Comparison of ENCODE assay signal across 20 cellular contexts in genomic region chrX:70554948-70555347, GRCh38.
"Had no signal": no experiment of that assay in that cellular context is flagged by ENCODE, and none has a peak within 500 bp of the region (broad histone marks: within the 10 kb centered on the region; RNA-seq: fewer than 3 reads in every experiment).

No MANE protein-coding gene starts in this region.

- H3K9me3 ChIP-seq: MG63, SJSA1 had no signal

- H3K4me1 ChIP-seq: SJSA1 had no signal

- H3K27ac ChIP-seq: HL-60, SJSA1, SK-N-MC had no signal

- H3K27me3 ChIP-seq: MG63, SJSA1 had no signal

- DNase-seq: Karpas-422, KG1, MG63, NCI-H1092, NCI-H1105 treated with DMSO at 0.1 percent for 48 hours, NCI-H1417 treated with DMSO at 0.1 percent for 48 hours, NCI-H146, NCI-H1694 treated with DMSO at 0.1 percent for 48 hours, NCI-H1930, NCI-H2081, NCI-H2107, NCI-H2227 treated with DMSO at 0.1 percent for 48 hours, NCI-H524, NCI-H526 treated with DMSO at 0.1 percent for 48 hours, Right ventricle myocardium superior, RPMI8226, SIG-M5 had no signal

- H3K36me3 ChIP-seq: MG63 had no signal

- H3K4me3 ChIP-seq: MG63, SJSA1, SK-N-MC had no signal
